In the genomic region with DNA sequence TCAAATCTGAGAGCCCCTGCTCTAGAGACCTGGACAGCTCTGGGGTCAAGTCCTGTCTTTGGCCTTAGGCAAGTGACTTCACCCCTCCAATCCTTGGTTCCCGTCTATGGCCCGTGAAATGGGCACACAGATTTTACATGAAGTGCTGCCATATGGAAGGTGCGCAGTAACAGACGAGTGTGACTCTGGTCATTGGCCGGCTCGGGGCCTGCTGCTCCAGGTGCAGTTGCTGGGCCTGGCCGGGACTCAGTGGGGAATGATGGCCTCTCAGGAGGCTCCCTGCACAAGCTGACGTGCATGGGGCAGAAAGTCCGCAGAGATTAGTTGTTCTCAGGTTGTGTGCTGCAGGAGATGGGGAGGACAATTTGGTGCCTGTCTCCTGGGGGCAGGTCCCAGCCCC, we compare ENCODE assay signal across 21 cellular contexts. TPM values are rescaled to one million over a fixed set of nuclear protein-coding genes. Genes with fewer than 3 reads are reported as not detected.
DNase-seq lines count a peak whose midpoint lies in the region; ATAC-seq, FAIRE-seq and TF ChIP-seq lines count a peak whose summit lies in the region.
"Had no signal": no experiment of that assay in that cellular context is flagged by ENCODE, and none has a peak within 500 bp of the region (broad histone marks: within the 10 kb centered on the region; RNA-seq: fewer than 3 reads in every experiment).

No MANE protein-coding gene starts in this region.

- H3K14ac ChIP-seq in H1 (ENCODE audit: insufficient read length) (no peak overlapping the region), neuronal stem cell (ENCODE audit: low read length) (no peak overlapping the region)

- H4K20me1 ChIP-seq in H1 (replicated peaks in 1 of 2; ENCODE audit: control insufficient read depth in 1 of 2, insufficient read depth in 2 of 2, low read length in 2 of 2), result no peaks in the 10 kb centered on the region
- H4K20me1 ChIP-seq: BLaER1 had no signal

- no peaks in the 10 kb centered on the region for H3K79me2 ChIP-seq in H1 (ENCODE audit: control insufficient read depth in 1 of 2, insufficient read depth in 2 of 2, low read length in 2 of 2)

- H3K4ac ChIP-seq in H1 (replicated peaks; ENCODE audit: insufficient read length, low read depth, low read length) (no peak overlapping the region), neuronal stem cell (ENCODE audit: low read length) (no peak overlapping the region)

- H3K4me3 ChIP-seq in H1 (ENCODE audit: extremely low read depth in 1 of 4, insufficient read depth in 2 of 4, low read depth in 3 of 4, low read length in 4 of 4) (no peak overlapping the region), neuronal stem cell (ENCODE audit: low read length in 2 of 2) (no peak overlapping the region)
- H3K4me3 ChIP-seq: A549, BLaER1 had no signal

- H2AK5ac ChIP-seq in H1 (ENCODE audit: low read depth, low read length) (no peak overlapping the region), neuronal stem cell (ENCODE audit: low read depth, low read length) (no peak overlapping the region)

- H3K56ac ChIP-seq in H1 (replicated peaks; ENCODE audit: insufficient read length, low read depth, low read length), result no peak overlapping the region

- H3K9ac ChIP-seq in H1 (replicated peaks in 1 of 4; ENCODE audit: extremely low read depth in 1 of 4, low read depth in 3 of 4, low read length in 3 of 4), result no peak overlapping the region
- H3K9ac ChIP-seq in neuronal stem cell (ENCODE audit: low read depth, low read length, poor library complexity), result no peak overlapping the region
- H3K9ac ChIP-seq: BLaER1 had no signal

- H3K27ac Mint-ChIP-seq in activated naive CD8-positive, alpha-beta T cell treated with anti-CD3 and anti-CD28 coated beads, Interleukin-2, amount 10 ng/mL, durations not matched to agents 7 days and 5 days, result peak overlapping the region; percentile 39
- H3K27ac Mint-ChIP-seq in activated naive CD8-positive, alpha-beta T cell treated with anti-CD3 and anti-CD28 coated beads for 36 hours, result no peak overlapping the region
- H3K27ac Mint-ChIP-seq: CD4-positive, CD25-positive, alpha-beta regulatory T cell; CD8-positive, alpha-beta T cell had no signal

- H3K27me3 ChIP-seq in H1 (replicated peaks in 1 of 4; ENCODE audit: control insufficient read depth in 3 of 4, extremely low read depth in 1 of 4, insufficient read depth in 3 of 4, low read length in 3 of 4) (peaks cover 0 to 3% (median 0%) of the 10 kb centered on the region in 4 experiments; a peak in 1 of 7 replicates), neuronal stem cell (ENCODE audit: control insufficient read depth in 3 of 3, insufficient read depth in 3 of 3, low read depth in 1 of 3, low read length in 3 of 3) (peaks cover 0 to 3% (median 0%) of the 10 kb centered on the region in 3 experiments)
- H3K27me3 ChIP-seq: BLaER1 had no signal

- H3K4me3 Mint-ChIP-seq in activated naive CD8-positive, alpha-beta T cell treated with anti-CD3 and anti-CD28 coated beads, Interleukin-2, amount 10 ng/mL, durations not matched to agents 7 days and 5 days, result no peak overlapping the region
- H3K4me3 Mint-ChIP-seq in activated naive CD8-positive, alpha-beta T cell treated with anti-CD3 and anti-CD28 coated beads for 36 hours, result no peak overlapping the region
- H3K4me3 Mint-ChIP-seq: CD4-positive, CD25-positive, alpha-beta regulatory T cell; CD8-positive, alpha-beta T cell had no signal

- H2BK12ac ChIP-seq in H1 (ENCODE audit: low read depth, low read length) (no peak overlapping the region), neuronal stem cell (ENCODE audit: low read length) (no peak overlapping the region)

- no peak overlapping the region for H2BK20ac ChIP-seq in H1 (ENCODE audit: low read length)

- no peak for TF ChIP-seq POLR2A in H1 (IDR thresholded peaks at IDR 0.05; ENCODE audit: control extremely low read depth in 1 of 2, low read depth in 2 of 2, low read length in 2 of 2)

- H3K18ac ChIP-seq in H1 (ENCODE audit: extremely low read depth, low read length), result no peak overlapping the region
- no peak overlapping the region for H3K18ac ChIP-seq in neuronal stem cell (ENCODE audit: low read length)

- H3K23me2 ChIP-seq in H1 (ENCODE audit: low read depth, low read length), result no peaks in the 10 kb centered on the region

- WGBS in H1 (ENCODE audit: extremely low coverage in 1 of 2, insufficient coverage in 1 of 2, insufficient read length in 1 of 2, insufficient replicate concordance in 2 of 2, low coverage in 1 of 2, low lambda C conversion rate in 2 of 2, missing lambda C conversion rate in 1 of 2), 2 experiments, result 89% methylated on average over 9 of the region's 9 CpGs; no CpG with 5 or more reads in 1 of the 2 experiments
- WGBS in neuronal stem cell (ENCODE audit: extremely low coverage in 2 of 2, insufficient read length in 2 of 2, insufficient replicate concordance in 1 of 2), 2 donors, result no CpG with 5 or more reads among the region's 9 CpGs

- H3K23ac ChIP-seq in H1 (ENCODE audit: insufficient read length) (no peak overlapping the region), neuronal stem cell (ENCODE audit: low read depth, low read length, poor library complexity) (peak overlapping the region; percentile 16)

- FAIRE-seq in H1 (lab: Jason Lieb, UNC), result no peak
- FAIRE-seq: A549, D721Med, GM12891, GM18507 had no signal

- TF ChIP-seq EP300 in H1 (IDR thresholded peaks at IDR 0.05; ENCODE audit: borderline replicate concordance in 1 of 2, low read depth in 2 of 2, low read length in 2 of 2), result no peak

- H4K8ac ChIP-seq in H1 (ENCODE audit: extremely low read depth, insufficient read depth, low read length), result no peak overlapping the region
- H4K8ac ChIP-seq in neuronal stem cell (ENCODE audit: low read depth, low read length), result no peak overlapping the region

- H3K9me3 ChIP-seq in H1 (ENCODE audit: insufficient read depth in 2 of 2, low read depth in 1 of 2, low read length in 1 of 2) (no peaks in the 10 kb centered on the region), neuronal stem cell (replicated peaks in 1 of 2; ENCODE audit: control insufficient read depth in 2 of 2, insufficient read depth in 1 of 2, low read depth in 1 of 2, low read length in 2 of 2) (no peaks in the 10 kb centered on the region)
- H3K9me3 ChIP-seq: A549, BLaER1 had no signal

- H3K79me1 ChIP-seq in H1 (ENCODE audit: low read depth, low read length) (no peaks in the 10 kb centered on the region), neuronal stem cell (ENCODE audit: low read depth, low read length) (no peaks in the 10 kb centered on the region)

- H2BK15ac ChIP-seq in H1 (ENCODE audit: low read length) (0 out of 2 replicates have a peak overlapping the region, but pooled peaks have one; percentile 72), neuronal stem cell (ENCODE audit: low read length) (no peak overlapping the region)

- no peaks in the 10 kb centered on the region for H3K36me3 Mint-ChIP-seq in activated naive CD8-positive, alpha-beta T cell treated with anti-CD3 and anti-CD28 coated beads, Interleukin-2, amount 10 ng/mL, durations not matched to agents 7 days and 5 days
- no peaks in the 10 kb centered on the region for H3K36me3 Mint-ChIP-seq in activated naive CD8-positive, alpha-beta T cell treated with anti-CD3 and anti-CD28 coated beads for 36 hours
- H3K36me3 Mint-ChIP-seq: CD4-positive, CD25-positive, alpha-beta regulatory T cell; CD8-positive, alpha-beta T cell had no signal

- CTCF ChIA-PET in H1 (lab: Charles Lee; ENCODE audit: partially characterized antibody), result interaction anchor here (1.1 to 5.8 kb wide), 2 partner anchors 8 to 88 kb away, joined by 3 to 43 read pairs; no protein-coding TSS in a partner anchor

- no peak for ATAC-seq in activated naive CD8-positive, alpha-beta T cell treated with anti-CD3 and anti-CD28 coated beads, Interleukin-2, amount 10 ng/mL, durations not matched to agents 7 days and 5 days (ENCODE audit: low read depth)
- no peak for ATAC-seq in GM18873 (IDR thresholded peaks at IDR 0.05; ENCODE audit: low FRiP score, unreplicated experiment)
- ATAC-seq: A549; CD8-positive, alpha-beta T cell; HCT116 had no signal

- H4K91ac ChIP-seq in H1 (replicated peaks; ENCODE audit: insufficient read length, low read length) (no peak overlapping the region), neuronal stem cell (ENCODE audit: low read depth, low read length, poor library complexity) (no peak overlapping the region)

- H3K4me1 ChIP-seq in H1 (replicated peaks in 1 of 4; ENCODE audit: control insufficient read depth in 3 of 4, insufficient read depth in 4 of 4, low read length in 3 of 4) (peaks cover 0 to 9% (median 7%) of the 10 kb centered on the region in 4 experiments; a peak in 6 of 7 replicates), neuronal stem cell (ENCODE audit: control insufficient read depth in 2 of 2, insufficient read depth in 1 of 2, low read depth in 1 of 2, low read length in 2 of 2) (peaks cover 4 to 8% of the 10 kb centered on the region in 2 donors)

- H3K36me3 ChIP-seq in H1 (ENCODE audit: control insufficient read depth in 2 of 4, insufficient read depth in 4 of 4, low read length in 3 of 4), result no peaks in the 10 kb centered on the region
- no peaks in the 10 kb centered on the region for H3K36me3 ChIP-seq in neuronal stem cell (replicated peaks in 1 of 2; ENCODE audit: control insufficient read depth in 2 of 2, insufficient read depth in 2 of 2, low read length in 2 of 2)
- H3K36me3 ChIP-seq: BLaER1 had no signal

- peaks cover 19% of the 10 kb centered on the region for H3K27me3 Mint-ChIP-seq in activated naive CD8-positive, alpha-beta T cell treated with anti-CD3 and anti-CD28 coated beads, Interleukin-2, amount 10 ng/mL, durations not matched to agents 7 days and 5 days
- peaks cover 3% of the 10 kb centered on the region for H3K27me3 Mint-ChIP-seq in activated naive CD8-positive, alpha-beta T cell treated with anti-CD3 and anti-CD28 coated beads for 36 hours

- H2AFZ ChIP-seq in H1 (ENCODE audit: low read length), result no peak overlapping the region
- H2AFZ ChIP-seq in neuronal stem cell (ENCODE audit: low read length), result no peak overlapping the region

- H3K9me3 Mint-ChIP-seq in activated naive CD8-positive, alpha-beta T cell treated with anti-CD3 and anti-CD28 coated beads, Interleukin-2, amount 10 ng/mL, durations not matched to agents 7 days and 5 days, result no peaks in the 10 kb centered on the region
- no peaks in the 10 kb centered on the region for H3K9me3 Mint-ChIP-seq in activated naive CD8-positive, alpha-beta T cell treated with anti-CD3 and anti-CD28 coated beads for 36 hours
- H3K9me3 Mint-ChIP-seq: CD8-positive, alpha-beta T cell had no signal

- no peak for TF ChIP-seq RAD21 in H1 (IDR thresholded peaks at IDR 0.05 in 1 of 2, conservative IDR thresholded peaks at IDR 0.05 in 1 of 2; ENCODE audit: low read depth in 2 of 2, low read length in 2 of 2)

- 0 out of 2 replicates have a peak overlapping the region, but pooled peaks have one; percentile 24 for H2BK5ac ChIP-seq in H1 (ENCODE audit: low read depth, low read length)
- H2BK5ac ChIP-seq in neuronal stem cell (ENCODE audit: low read length), result no peak overlapping the region

- no peak for DNase-seq in activated naive CD8-positive, alpha-beta T cell treated with anti-CD3 and anti-CD28 coated beads, Interleukin-2, amount 10 ng/mL, durations not matched to agents 7 days and 5 days
- DNase-seq in activated naive CD8-positive, alpha-beta T cell treated with anti-CD3 and anti-CD28 coated beads for 36 hours, result no peak
- DNase-seq in H1 (ENCODE audit: low read depth in 1 of 2, low spot score in 2 of 2) (no peak), neuronal stem cell (ENCODE audit: low spot score) (no peak), NCI-H1092 (lab: John Stamatoyannopoulos, UW) (no peak), DMS79 treated with DMSO at 0.1 percent for 48 hours (lab: John Stamatoyannopoulos, UW) (no peak)
- DNase-seq: 8988T; CD4-positive, CD25-positive, alpha-beta regulatory T cell; CD8-positive, alpha-beta T cell; DMS 273 treated with DMSO at 0.1 percent for 48 hours; GF-D8; GOT3; H7 had no signal

- no peak for TF ChIP-seq CTCF in H1 (IDR thresholded peaks at IDR 0.05; ENCODE audit: control extremely low read depth in 1 of 3, insufficient read depth in 1 of 3, low read depth in 1 of 3, low read length in 3 of 3)

- H2BK120ac ChIP-seq in H1 (replicated peaks; ENCODE audit: low read depth, low read length), result no peak overlapping the region
- H2BK120ac ChIP-seq in neuronal stem cell (ENCODE audit: low read depth, low read length), result no peak overlapping the region

- peaks cover 9% of the 10 kb centered on the region for H3K4me1 Mint-ChIP-seq in activated naive CD8-positive, alpha-beta T cell treated with anti-CD3 and anti-CD28 coated beads, Interleukin-2, amount 10 ng/mL, durations not matched to agents 7 days and 5 days
- peaks cover 3% of the 10 kb centered on the region for H3K4me1 Mint-ChIP-seq in activated naive CD8-positive, alpha-beta T cell treated with anti-CD3 and anti-CD28 coated beads for 36 hours
- H3K4me1 Mint-ChIP-seq: CD4-positive, CD25-positive, alpha-beta regulatory T cell had no signal

- H4K5ac ChIP-seq in H1 (ENCODE audit: insufficient read length, low read depth, low read length), result no peak overlapping the region

- POLR2A ChIA-PET in activated naive CD8-positive, alpha-beta T cell treated with anti-CD3 and anti-CD28 coated beads, Interleukin-2, amount 10 ng/mL, durations not matched to agents 7 days and 5 days (lab: Charles Lee), result no interaction called here
- POLR2A ChIA-PET in H1 (lab: Charles Lee; ENCODE audit: partially characterized antibody), result no interaction called here

- H3K27ac ChIP-seq in H1 (ENCODE audit: low read depth, low read length), result no peak overlapping the region
- no peak overlapping the region for H3K27ac ChIP-seq in neuronal stem cell (replicated peaks; ENCODE audit: low read length)
- H3K27ac ChIP-seq: BLaER1, C4-2B had no signal

- H3K4me2 ChIP-seq in H1 (ENCODE audit: insufficient read depth in 1 of 2, low read depth in 2 of 2, low read length in 2 of 2), result no peak overlapping the region
- H3K4me2 ChIP-seq in neuronal stem cell (ENCODE audit: insufficient read depth, low read length, poor library complexity, severe bottlenecking), result no peak overlapping the region
- H3K4me2 ChIP-seq: A549 had no signal

RNA-seq across cellular contexts. Expression of a gene that starts 14.0 kb away (rescaled TPM):
- 10 to 100 TPM; 47.0 to 57.2 TPM for total RNA-seq in activated naive CD8-positive, alpha-beta T cell treated with anti-CD3 and anti-CD28 coated beads, Interleukin-2, amount 10 ng/mL, durations not matched to agents 7 days and 5 days
- 10 to 100 TPM; 28.6 to 29.7 TPM for total RNA-seq in activated naive CD8-positive, alpha-beta T cell treated with anti-CD3 and anti-CD28 coated beads for 36 hours
- total RNA-seq in H1 (2021; fragmentation: NEBNext Ultra II Directional; extraction: Animal tissue kit (Norgen Biotek cat#: 25700)), result 9.8 and 12.0 TPM in 2 replicates
- 17.7 and 20.1 TPM in 2 replicates for polyA plus RNA-seq in H1 (2011; rRNA removed)
- polyA plus RNA-seq in H1 (2011; cell fraction: cytosol; rRNA removed), result 18.1 TPM
- 16.5 TPM for polyA plus RNA-seq in H1 (2011; cell fraction: nucleus; rRNA removed)
- polyA plus RNA-seq in H1 (2012, experiment 1 of 2), result 8.0 to 18.0 TPM (median 13.8 TPM) in 4 replicates
- polyA plus RNA-seq in H1 (2012, experiment 2 of 2), result 11.0 TPM
- 7.5 TPM for polyA plus RNA-seq in H1 (2013, experiment 1 of 2)
- polyA plus RNA-seq in H1 (2013, experiment 2 of 2), result 8.1 TPM
- 5.4 and 5.5 TPM in 2 replicates for polyA minus RNA-seq in H1 (2011; rRNA and poly(A)+ RNA removed)
- 1.8 TPM for polyA minus RNA-seq in H1 (2011; cell fraction: cytosol; rRNA and poly(A)+ RNA removed)
- 7.9 TPM for polyA minus RNA-seq in H1 (2011; cell fraction: nucleus; rRNA and poly(A)+ RNA removed)
- polyA plus RNA-seq in neuronal stem cell (2013, experiment 1 of 2), result 13.2 TPM
- polyA plus RNA-seq in neuronal stem cell (2013, experiment 2 of 2), result 12.4 TPM
